Comparison of ENCODE assay signal across 1 cellular context in genomic region chr10:117004238-117004626, GRCh38.
TF ChIP-seq lines count a peak whose summit lies in the region.

No MANE protein-coding gene starts in this region.

TF ChIP-seq in HCT116, 20 proteins besides CTCF, POLR2A, EP300 and RAD21 (continued from another document):
- TF ChIP-seq CEBPB (IDR thresholded peaks at IDR 0.05; ENCODE audit: low read depth) (no peak), ATF3 (IDR thresholded peaks at IDR 0.05) (no peak), ZBTB33 (IDR thresholded peaks at IDR 0.05; ENCODE audit: extremely low read depth, insufficient replicate concordance, low read length) (no peak), ZFX (IDR thresholded peaks at IDR 0.05) (no peak), EZH2phosphoT487 (IDR thresholded peaks at IDR 0.05; ENCODE audit: borderline replicate concordance) (no peak), EGR1 (IDR thresholded peaks at IDR 0.05; ENCODE audit: low read depth) (no peak), YY1 (IDR thresholded peaks at IDR 0.05; ENCODE audit: extremely low read depth, insufficient replicate concordance, low read depth, low read length) (no peak)
